In genomic region chr11:69961738-69962137, GRCh38 we compare ENCODE assay signal across 2 cellular contexts.
TF ChIP-seq lines count a peak whose summit lies in the region.

No MANE protein-coding gene starts in this region.

TF ChIP-seq in HCT116, 20 proteins besides CTCF, POLR2A, EP300 and RAD21:
- TF ChIP-seq MAX (IDR thresholded peaks at IDR 0.05), result no peak
- TF ChIP-seq ZNF274 (IDR thresholded peaks at IDR 0.05; ENCODE audit: low read depth, low read length), result no peak
- TF ChIP-seq ZBTB33 (IDR thresholded peaks at IDR 0.05; ENCODE audit: extremely low read depth, insufficient replicate concordance, low read length), result no peak
- TF ChIP-seq CBX3 (IDR thresholded peaks at IDR 0.05; ENCODE audit: low read depth), result no peak
- TF ChIP-seq ATF3 (IDR thresholded peaks at IDR 0.05), result no peak
- TF ChIP-seq CEBPB (IDR thresholded peaks at IDR 0.05; ENCODE audit: low read depth), result no peak
- TF ChIP-seq YY1 (IDR thresholded peaks at IDR 0.05; ENCODE audit: extremely low read depth, insufficient replicate concordance, low read depth, low read length), result no peak
- TF ChIP-seq FOSL1 (IDR thresholded peaks at IDR 0.05; ENCODE audit: low read depth), result no peak

TF ChIP-seq in H1, 55 proteins besides CTCF, POLR2A, EP300 and RAD21:
- no peak for TF ChIP-seq CTBP2 (IDR thresholded peaks at IDR 0.05; ENCODE audit: borderline replicate concordance, insufficient read depth, insufficient read length, low read length)
- peak; percentile 94; the same call in 1 of the 2 replicates for TF ChIP-seq KDM1A (IDR thresholded peaks at IDR 0.05; ENCODE audit: borderline replicate concordance, low read length)
- peak in 1 of 2 experiments; percentile 43; a peak in 1 of 4 replicates for TF ChIP-seq HDAC2 (IDR thresholded peaks at IDR 0.05; ENCODE audit: borderline replicate concordance in 1 of 2, low read depth in 2 of 2, low read length in 2 of 2)
- no peak for TF ChIP-seq CHD1 (IDR thresholded peaks at IDR 0.05; ENCODE audit: low read depth, low read length)
